ENCODE assay signal across 1 cellular context in genomic region chr10:84590794-84591193, GRCh38.
TF ChIP-seq lines count a peak whose summit lies in the region.

No MANE protein-coding gene starts in this region.

TF ChIP-seq in HepG2, 621 proteins besides CTCF, POLR2A, EP300 and RAD21 (continued from another document):
- TF ChIP-seq ARID3A (IDR thresholded peaks at IDR 0.05; ENCODE audit: low read depth, low read length), result no peak
